16 cellular contexts compared by ENCODE assay signal in genomic region chr6:152356016-152356415, GRCh38.
"Had no signal": no experiment of that assay in that cellular context is flagged by ENCODE, and none has a peak within 500 bp of the region (broad histone marks: within the 10 kb centered on the region; RNA-seq: fewer than 3 reads in every experiment).

No MANE protein-coding gene starts in this region.

- H3K27me3 ChIP-seq: breast epithelium had no signal

- H3K9me3 ChIP-seq: breast epithelium had no signal

- H3K4me1 ChIP-seq: breast epithelium had no signal

- DNase-seq: activated CD8-positive, alpha-beta memory T cell treated with anti-CD3 and anti-CD28 coated beads, Interleukin-2, amount 50 U/mL, for 4 hours; activated gamma-delta T cell treated with Interleukin-2 at 50 U/mL for 16 hours; activated naive CD4-positive, alpha-beta T cell treated with anti-CD3 and anti-CD28 coated beads, Interleukin-2, amount 10 ng/mL, durations not matched to agents 7 days and 5 days; activated naive CD8-positive, alpha-beta T cell treated with anti-CD3 and anti-CD28 coated beads for 36 hours; aorta; NCI-H1105; NCI-H1436; NCI-H187; NCI-H446; NCI-H526 treated with DMSO at 0.1 percent for 48 hours; PC-9 had no signal

- H3K4me3 ChIP-seq: breast epithelium, K562, PC-9, SK-N-MC had no signal

- H3K4me2 ChIP-seq: PC-9 had no signal

- H3K27ac ChIP-seq: breast epithelium, PC-9, SK-N-MC had no signal

- H2AFZ ChIP-seq: PC-9 had no signal

- ATAC-seq: activated CD4-positive, CD25-positive, alpha-beta regulatory T cell treated with anti-CD3 and anti-CD28 coated beads, Interleukin-2, amount 50 U/mL, for 24 hours; Right ventricle myocardium inferior had no signal
